1 cellular context compared by ENCODE assay signal in the genomic region with DNA sequence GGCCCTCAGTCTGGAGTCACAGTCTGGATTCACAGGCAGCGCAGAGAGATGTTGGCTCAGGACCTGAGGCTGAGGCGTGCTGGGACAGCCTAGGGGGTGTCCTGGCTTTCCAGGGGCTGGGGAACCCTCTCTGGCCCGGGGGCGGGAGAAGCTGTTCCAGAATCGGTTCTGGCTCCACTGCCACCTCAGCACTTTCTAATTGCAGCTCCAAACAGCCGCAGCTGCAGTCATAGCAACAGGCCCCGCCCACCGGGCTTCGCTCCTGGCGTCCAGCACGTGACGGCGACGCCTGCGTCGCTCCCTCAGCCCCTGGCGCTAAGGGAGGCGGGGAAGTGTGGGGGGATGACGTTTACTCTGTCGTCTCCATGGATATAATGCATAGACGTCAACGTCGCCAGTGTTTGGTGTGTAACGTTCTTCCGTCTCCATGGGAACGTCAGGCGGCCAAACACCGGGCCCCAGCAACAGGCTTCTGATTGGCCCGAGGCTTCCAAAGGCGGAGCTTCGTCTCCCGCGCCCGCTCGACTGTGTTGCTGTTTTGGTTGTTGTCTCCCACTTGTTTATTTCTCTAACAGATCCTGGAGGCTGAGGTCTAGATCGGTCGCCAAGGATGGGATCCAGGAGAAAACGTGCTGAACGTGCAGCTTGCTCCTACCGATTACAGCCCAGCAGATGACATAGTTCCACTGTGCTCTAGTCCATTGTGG.
TF ChIP-seq lines count a peak whose summit lies in the region.

No MANE protein-coding gene starts in this region.

TF ChIP-seq in HepG2, 621 proteins besides CTCF, POLR2A, EP300 and RAD21 (continued from another document and continues in another):
- TF ChIP-seq RAD51 (IDR thresholded peaks at IDR 0.05; ENCODE audit: borderline replicate concordance) (peak; percentile 77), ZNF383 (CRISPR knock-in tag; IDR thresholded peaks at IDR 0.05; ENCODE audit: borderline replicate concordance) (0 out of 2 replicates have a peak, but pooled peaks have one; percentile 36), SOX13 (IDR thresholded peaks at IDR 0.05) (no peak), SOX13 (CRISPR knock-in tag; conservative IDR thresholded peaks at IDR 0.05 in 1 of 2, IDR thresholded peaks at IDR 0.05 in 1 of 2) (peak in 1 of 2 experiments; percentile 57; a peak in 1 of 4 replicates), ZNF225 (CRISPR knock-in tag; IDR thresholded peaks at IDR 0.05) (no peak; the same call in 1 of the 2 replicates), SMYD3 (CRISPR knock-in tag; IDR thresholded peaks at IDR 0.05) (no peak), SIN3B (IDR thresholded peaks at IDR 0.05; ENCODE audit: low read length) (peak; percentile 53; the same call in 1 of the 2 replicates), SNAI1 (CRISPR knock-in tag; IDR thresholded peaks at IDR 0.05; ENCODE audit: borderline replicate concordance) (0 out of 2 replicates have a peak, but pooled peaks have one; percentile 54), ZNF782 (CRISPR knock-in tag; IDR thresholded peaks at IDR 0.05; ENCODE audit: borderline replicate concordance) (peak; percentile 49; the same call in 1 of the 2 replicates), ZBTB38 (CRISPR knock-in tag; IDR thresholded peaks at IDR 0.05) (peak; percentile 60), KDM5A (IDR thresholded peaks at IDR 0.05; ENCODE audit: borderline replicate concordance, low read length) (no peak), MAZ (IDR thresholded peaks at IDR 0.05; ENCODE audit: borderline replicate concordance, low read depth, low read length) (0 out of 2 replicates have a peak, but pooled peaks have one; percentile 30), MAZ (CRISPR knock-in tag; IDR thresholded peaks at IDR 0.05; ENCODE audit: low read depth) (peak; percentile 71; the same call in 1 of the 2 replicates), ZNF589 (CRISPR knock-in tag; conservative IDR thresholded peaks at IDR 0.05) (0 out of 2 replicates have a peak, but pooled peaks have one; percentile 69), TARDBP (CRISPR knock-in tag; IDR thresholded peaks at IDR 0.05) (no peak), EED (CRISPR knock-in tag; IDR thresholded peaks at IDR 0.05) (no peak), EEA1 (CRISPR knock-in tag; IDR thresholded peaks at IDR 0.05; ENCODE audit: borderline replicate concordance) (0 out of 2 replicates have a peak, but pooled peaks have one; percentile 31), ZNF138 (CRISPR knock-in tag; IDR thresholded peaks at IDR 0.05; ENCODE audit: low read depth) (no peak), MXI1 (IDR thresholded peaks at IDR 0.05; ENCODE audit: borderline replicate concordance, low read depth, low read length) (peak; percentile 97; the same call in 2 of the 3 replicates), SOX5 (CRISPR knock-in tag; IDR thresholded peaks at IDR 0.05; ENCODE audit: borderline replicate concordance) (no peak; the same call in 1 of the 2 replicates), CREB1 (IDR thresholded peaks at IDR 0.05) (peak; percentile 93), CREB1 (CRISPR knock-in tag; IDR thresholded peaks at IDR 0.05) (peak; percentile 89), SUZ12 (IDR thresholded peaks at IDR 0.05; ENCODE audit: low read depth, low read length) (no peak), ZNF83 (CRISPR knock-in tag; IDR thresholded peaks at IDR 0.05; ENCODE audit: borderline replicate concordance) (no peak), ZMYM2 (CRISPR knock-in tag; IDR thresholded peaks at IDR 0.05) (no peak)
- TF ChIP-seq, protein P1, sequence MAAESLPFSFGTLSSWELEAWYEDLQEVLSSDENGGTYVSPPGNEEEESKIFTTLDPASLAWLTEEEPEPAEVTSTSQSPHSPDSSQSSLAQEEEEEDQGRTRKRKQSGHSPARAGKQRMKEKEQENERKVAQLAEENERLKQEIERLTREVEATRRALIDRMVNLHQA (CRISPR knock-in tag; IDR thresholded peaks at IDR 0.05): no peak
- TF ChIP-seq, protein P2, sequence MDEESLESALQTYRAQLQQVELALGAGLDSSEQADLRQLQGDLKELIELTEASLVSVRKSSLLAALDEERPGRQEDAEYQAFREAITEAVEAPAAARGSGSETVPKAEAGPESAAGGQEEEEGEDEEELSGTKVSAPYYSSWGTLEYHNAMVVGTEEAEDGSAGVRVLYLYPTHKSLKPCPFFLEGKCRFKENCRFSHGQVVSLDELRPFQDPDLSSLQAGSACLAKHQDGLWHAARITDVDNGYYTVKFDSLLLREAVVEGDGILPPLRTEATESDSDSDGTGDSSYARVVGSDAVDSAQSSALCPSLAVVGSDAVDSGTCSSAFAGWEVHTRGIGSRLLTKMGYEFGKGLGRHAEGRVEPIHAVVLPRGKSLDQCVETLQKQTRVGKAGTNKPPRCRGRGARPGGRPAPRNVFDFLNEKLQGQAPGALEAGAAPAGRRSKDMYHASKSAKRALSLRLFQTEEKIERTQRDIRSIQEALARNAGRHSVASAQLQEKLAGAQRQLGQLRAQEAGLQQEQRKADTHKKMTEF (CRISPR knock-in tag; IDR thresholded peaks at IDR 0.05): peak; percentile 60
- TF ChIP-seq, protein P3, sequence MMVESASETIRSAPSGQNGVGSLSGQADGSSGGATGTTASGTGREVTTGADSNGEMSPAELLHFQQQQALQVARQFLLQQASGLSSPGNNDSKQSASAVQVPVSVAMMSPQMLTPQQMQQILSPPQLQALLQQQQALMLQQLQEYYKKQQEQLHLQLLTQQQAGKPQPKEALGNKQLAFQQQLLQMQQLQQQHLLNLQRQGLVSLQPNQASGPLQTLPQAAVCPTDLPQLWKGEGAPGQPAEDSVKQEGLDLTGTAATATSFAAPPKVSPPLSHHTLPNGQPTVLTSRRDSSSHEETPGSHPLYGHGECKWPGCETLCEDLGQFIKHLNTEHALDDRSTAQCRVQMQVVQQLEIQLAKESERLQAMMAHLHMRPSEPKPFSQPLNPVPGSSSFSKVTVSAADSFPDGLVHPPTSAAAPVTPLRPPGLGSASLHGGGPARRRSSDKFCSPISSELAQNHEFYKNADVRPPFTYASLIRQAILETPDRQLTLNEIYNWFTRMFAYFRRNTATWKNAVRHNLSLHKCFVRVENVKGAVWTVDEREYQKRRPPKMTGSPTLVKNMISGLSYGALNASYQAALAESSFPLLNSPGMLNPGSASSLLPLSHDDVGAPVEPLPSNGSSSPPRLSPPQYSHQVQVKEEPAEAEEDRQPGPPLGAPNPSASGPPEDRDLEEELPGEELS (CRISPR knock-in tag; IDR thresholded peaks at IDR 0.05): peak; percentile 84
- TF ChIP-seq, protein P4, sequence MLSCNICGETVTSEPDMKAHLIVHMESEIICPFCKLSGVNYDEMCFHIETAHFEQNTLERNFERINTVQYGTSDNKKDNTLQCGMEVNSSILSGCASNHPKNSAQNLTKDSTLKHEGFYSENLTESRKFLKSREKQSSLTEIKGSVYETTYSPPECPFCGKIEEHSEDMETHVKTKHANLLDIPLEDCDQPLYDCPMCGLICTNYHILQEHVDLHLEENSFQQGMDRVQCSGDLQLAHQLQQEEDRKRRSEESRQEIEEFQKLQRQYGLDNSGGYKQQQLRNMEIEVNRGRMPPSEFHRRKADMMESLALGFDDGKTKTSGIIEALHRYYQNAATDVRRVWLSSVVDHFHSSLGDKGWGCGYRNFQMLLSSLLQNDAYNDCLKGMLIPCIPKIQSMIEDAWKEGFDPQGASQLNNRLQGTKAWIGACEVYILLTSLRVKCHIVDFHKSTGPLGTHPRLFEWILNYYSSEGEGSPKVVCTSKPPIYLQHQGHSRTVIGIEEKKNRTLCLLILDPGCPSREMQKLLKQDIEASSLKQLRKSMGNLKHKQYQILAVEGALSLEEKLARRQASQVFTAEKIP (CRISPR knock-in tag; IDR thresholded peaks at IDR 0.05; ENCODE audit: borderline replicate concordance): no peak
- TF ChIP-seq, protein P5, sequence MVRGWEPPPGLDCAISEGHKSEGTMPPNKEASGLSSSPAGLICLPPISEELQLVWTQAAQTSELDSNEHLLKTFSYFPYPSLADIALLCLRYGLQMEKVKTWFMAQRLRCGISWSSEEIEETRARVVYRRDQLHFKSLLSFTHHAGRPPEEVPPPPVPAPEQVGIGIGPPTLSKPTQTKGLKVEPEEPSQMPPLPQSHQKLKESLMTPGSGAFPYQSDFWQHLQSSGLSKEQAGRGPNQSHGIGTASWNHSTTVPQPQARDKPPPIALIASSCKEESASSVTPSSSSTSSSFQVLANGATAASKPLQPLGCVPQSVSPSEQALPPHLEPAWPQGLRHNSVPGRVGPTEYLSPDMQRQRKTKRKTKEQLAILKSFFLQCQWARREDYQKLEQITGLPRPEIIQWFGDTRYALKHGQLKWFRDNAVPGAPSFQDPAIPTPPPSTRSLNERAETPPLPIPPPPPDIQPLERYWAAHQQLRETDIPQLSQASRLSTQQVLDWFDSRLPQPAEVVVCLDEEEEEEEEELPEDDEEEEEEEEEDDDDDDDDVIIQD (CRISPR knock-in tag; IDR thresholded peaks at IDR 0.05; ENCODE audit: low read depth): peak; percentile 44; the same call in 1 of the 2 replicates
- TF ChIP-seq, protein P6, sequence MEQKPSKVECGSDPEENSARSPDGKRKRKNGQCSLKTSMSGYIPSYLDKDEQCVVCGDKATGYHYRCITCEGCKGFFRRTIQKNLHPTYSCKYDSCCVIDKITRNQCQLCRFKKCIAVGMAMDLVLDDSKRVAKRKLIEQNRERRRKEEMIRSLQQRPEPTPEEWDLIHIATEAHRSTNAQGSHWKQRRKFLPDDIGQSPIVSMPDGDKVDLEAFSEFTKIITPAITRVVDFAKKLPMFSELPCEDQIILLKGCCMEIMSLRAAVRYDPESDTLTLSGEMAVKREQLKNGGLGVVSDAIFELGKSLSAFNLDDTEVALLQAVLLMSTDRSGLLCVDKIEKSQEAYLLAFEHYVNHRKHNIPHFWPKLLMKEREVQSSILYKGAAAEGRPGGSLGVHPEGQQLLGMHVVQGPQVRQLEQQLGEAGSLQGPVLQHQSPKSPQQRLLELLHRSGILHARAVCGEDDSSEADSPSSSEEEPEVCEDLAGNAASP (CRISPR knock-in tag; IDR thresholded peaks at IDR 0.05; ENCODE audit: borderline replicate concordance): peak; percentile 42; the same call in 1 of the 2 replicates
- TF ChIP-seq, protein P7, sequence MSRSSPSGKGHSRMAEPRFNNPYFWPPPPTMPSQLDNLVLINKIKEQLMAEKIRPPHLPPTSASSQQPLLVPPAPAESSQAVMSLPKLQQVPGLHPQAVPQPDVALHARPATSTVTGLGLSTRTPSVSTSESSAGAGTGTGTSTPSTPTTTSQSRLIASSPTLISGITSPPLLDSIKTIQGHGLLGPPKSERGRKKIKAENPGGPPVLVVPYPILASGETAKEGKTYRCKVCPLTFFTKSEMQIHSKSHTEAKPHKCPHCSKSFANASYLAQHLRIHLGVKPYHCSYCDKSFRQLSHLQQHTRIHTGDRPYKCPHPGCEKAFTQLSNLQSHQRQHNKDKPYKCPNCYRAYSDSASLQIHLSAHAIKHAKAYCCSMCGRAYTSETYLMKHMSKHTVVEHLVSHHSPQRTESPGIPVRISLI (CRISPR knock-in tag; IDR thresholded peaks at IDR 0.05; ENCODE audit: borderline replicate concordance): no peak
- TF ChIP-seq, protein P8, sequence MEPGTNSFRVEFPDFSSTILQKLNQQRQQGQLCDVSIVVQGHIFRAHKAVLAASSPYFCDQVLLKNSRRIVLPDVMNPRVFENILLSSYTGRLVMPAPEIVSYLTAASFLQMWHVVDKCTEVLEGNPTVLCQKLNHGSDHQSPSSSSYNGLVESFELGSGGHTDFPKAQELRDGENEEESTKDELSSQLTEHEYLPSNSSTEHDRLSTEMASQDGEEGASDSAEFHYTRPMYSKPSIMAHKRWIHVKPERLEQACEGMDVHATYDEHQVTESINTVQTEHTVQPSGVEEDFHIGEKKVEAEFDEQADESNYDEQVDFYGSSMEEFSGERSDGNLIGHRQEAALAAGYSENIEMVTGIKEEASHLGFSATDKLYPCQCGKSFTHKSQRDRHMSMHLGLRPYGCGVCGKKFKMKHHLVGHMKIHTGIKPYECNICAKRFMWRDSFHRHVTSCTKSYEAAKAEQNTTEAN (CRISPR knock-in tag; conservative IDR thresholded peaks at IDR 0.05): no peak
- TF ChIP-seq, protein P9, sequence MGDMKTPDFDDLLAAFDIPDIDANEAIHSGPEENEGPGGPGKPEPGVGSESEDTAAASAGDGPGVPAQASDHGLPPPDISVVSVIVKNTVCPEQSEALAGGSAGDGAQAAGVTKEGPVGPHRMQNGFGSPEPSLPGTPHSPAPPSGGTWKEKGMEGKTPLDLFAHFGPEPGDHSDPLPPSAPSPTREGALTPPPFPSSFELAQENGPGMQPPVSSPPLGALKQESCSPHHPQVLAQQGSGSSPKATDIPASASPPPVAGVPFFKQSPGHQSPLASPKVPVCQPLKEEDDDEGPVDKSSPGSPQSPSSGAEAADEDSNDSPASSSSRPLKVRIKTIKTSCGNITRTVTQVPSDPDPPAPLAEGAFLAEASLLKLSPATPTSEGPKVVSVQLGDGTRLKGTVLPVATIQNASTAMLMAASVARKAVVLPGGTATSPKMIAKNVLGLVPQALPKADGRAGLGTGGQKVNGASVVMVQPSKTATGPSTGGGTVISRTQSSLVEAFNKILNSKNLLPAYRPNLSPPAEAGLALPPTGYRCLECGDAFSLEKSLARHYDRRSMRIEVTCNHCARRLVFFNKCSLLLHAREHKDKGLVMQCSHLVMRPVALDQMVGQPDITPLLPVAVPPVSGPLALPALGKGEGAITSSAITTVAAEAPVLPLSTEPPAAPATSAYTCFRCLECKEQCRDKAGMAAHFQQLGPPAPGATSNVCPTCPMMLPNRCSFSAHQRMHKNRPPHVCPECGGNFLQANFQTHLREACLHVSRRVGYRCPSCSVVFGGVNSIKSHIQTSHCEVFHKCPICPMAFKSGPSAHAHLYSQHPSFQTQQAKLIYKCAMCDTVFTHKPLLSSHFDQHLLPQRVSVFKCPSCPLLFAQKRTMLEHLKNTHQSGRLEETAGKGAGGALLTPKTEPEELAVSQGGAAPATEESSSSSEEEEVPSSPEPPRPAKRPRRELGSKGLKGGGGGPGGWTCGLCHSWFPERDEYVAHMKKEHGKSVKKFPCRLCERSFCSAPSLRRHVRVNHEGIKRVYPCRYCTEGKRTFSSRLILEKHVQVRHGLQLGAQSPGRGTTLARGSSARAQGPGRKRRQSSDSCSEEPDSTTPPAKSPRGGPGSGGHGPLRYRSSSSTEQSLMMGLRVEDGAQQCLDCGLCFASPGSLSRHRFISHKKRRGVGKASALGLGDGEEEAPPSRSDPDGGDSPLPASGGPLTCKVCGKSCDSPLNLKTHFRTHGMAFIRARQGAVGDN (CRISPR knock-in tag; IDR thresholded peaks at IDR 0.05): peak; percentile 94
- TF ChIP-seq, protein P10, sequence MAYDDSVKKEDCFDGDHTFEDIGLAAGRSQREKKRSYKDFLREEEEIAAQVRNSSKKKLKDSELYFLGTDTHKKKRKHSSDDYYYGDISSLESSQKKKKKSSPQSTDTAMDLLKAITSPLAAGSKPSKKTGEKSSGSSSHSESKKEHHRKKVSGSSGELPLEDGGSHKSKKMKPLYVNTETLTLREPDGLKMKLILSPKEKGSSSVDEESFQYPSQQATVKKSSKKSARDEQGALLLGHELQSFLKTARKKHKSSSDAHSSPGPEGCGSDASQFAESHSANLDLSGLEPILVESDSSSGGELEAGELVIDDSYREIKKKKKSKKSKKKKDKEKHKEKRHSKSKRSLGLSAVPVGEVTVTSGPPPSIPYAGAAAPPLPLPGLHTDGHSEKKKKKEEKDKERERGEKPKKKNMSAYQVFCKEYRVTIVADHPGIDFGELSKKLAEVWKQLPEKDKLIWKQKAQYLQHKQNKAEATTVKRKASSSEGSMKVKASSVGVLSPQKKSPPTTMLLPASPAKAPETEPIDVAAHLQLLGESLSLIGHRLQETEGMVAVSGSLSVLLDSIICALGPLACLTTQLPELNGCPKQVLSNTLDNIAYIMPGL (CRISPR knock-in tag; IDR thresholded peaks at IDR 0.05; ENCODE audit: borderline replicate concordance in 1 of 2, low read depth in 1 of 2): peak in 1 of 2 experiments; percentile 41; a peak in 1 of 4 replicates
- TF ChIP-seq, protein P11, sequence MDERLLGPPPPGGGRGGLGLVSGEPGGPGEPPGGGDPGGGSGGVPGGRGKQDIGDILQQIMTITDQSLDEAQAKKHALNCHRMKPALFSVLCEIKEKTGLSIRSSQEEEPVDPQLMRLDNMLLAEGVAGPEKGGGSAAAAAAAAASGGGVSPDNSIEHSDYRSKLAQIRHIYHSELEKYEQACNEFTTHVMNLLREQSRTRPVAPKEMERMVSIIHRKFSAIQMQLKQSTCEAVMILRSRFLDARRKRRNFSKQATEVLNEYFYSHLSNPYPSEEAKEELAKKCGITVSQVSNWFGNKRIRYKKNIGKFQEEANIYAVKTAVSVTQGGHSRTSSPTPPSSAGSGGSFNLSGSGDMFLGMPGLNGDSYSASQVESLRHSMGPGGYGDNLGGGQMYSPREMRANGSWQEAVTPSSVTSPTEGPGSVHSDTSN (CRISPR knock-in tag; IDR thresholded peaks at IDR 0.05): peak; percentile 37; the same call in 1 of the 2 replicates
